In the genomic region with DNA sequence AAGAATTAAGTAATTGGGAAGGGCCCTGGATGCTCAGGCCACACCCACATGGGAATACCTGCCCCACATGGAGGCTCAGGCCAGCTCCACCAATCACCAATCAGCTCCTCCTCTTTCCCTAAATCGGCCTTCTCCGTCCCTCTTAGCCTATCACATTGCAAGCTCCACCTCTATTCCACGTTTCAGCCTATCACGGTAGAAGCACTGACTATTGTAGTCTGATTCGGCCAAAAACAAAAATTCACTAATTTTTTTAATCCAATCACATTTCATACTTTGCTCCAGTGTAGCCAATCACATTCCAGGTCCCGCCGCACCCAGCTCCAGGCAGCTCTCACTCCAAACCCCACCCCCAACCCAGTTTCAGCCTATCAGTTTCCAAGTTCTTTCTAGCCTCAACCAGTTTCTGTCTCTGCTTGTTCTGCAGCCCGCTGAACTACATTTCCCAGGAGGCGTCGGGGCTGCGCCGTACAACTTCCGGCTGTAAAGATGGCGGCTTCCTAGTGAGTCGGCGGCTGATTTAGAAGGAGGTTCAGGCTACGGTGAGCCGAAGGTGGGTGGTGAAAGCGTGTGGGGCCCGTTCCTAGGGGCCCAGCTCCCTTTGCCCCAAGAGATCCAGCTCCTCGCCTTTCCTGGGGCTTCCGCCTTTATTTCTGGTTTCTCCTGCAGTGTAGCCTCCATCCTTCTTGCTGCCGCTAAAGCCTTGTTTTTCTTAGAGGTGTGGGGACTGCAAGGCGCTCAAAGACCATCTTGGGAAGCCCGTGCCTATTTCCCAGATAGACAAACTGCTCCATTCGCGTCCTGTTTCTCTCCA, we compare ENCODE assay signal across 8 cellular contexts. TPM values are rescaled to one million over a fixed set of nuclear protein-coding genes. Genes with fewer than 3 reads are reported as not detected.
A peak's percentile ranks its signal among the peaks of the same experiment; 100 is the strongest.
DNase-seq lines count a peak whose midpoint lies in the region; ATAC-seq, FAIRE-seq and TF ChIP-seq lines count a peak whose summit lies in the region.

A gene (plus strand): TSS at position 469 of the 814 bp plus-strand sequence. CDS start 1,364 bp downstream, outside the sequence.

- peak; percentile 100 for FAIRE-seq in endometrium (lab: Jason Lieb, UNC)

- H3K9me2 ChIP-seq in OCI-LY1 (ENCODE audit: low read depth, low read length), result no peaks in the 10 kb centered on the region

- TF ChIP-seq CTCF in Calu3 (IDR thresholded peaks at IDR 0.05; ENCODE audit: unreplicated experiment), result no peak
- TF ChIP-seq CTCF in OCI-LY1 (IDR thresholded peaks at IDR 0.05; ENCODE audit: low read length), result no peak

- H3K27ac ChIP-seq in HUES64 (ENCODE audit: low read depth, low read length), result peak within 1 kb of the TSS; percentile 72
- peak within 1 kb of the TSS; percentile 91 for H3K27ac ChIP-seq in OCI-LY1 (ENCODE audit: low read depth, low read length, poor library complexity, severe bottlenecking)
- peak within 1 kb of the TSS; percentile 73 for H3K27ac ChIP-seq in mesodermal cell (ENCODE audit: low read depth, low read length, severe bottlenecking)

- no peaks in the 10 kb centered on the region for H4K20me1 ChIP-seq in OCI-LY1 (ENCODE audit: insufficient read depth, low read length)

- peaks cover 15% of the 10 kb centered on the region for H3K4me1 Mint-ChIP-seq in Calu3 (ENCODE audit: low read depth, unreplicated experiment)

- H3K9me3 Mint-ChIP-seq in Calu3 (ENCODE audit: low read depth, unreplicated experiment), result no peaks in the 10 kb centered on the region

- H3K9me3 ChIP-seq in HUES64 (ENCODE audit: insufficient read depth, low read depth, low read length) (no peaks in the 10 kb centered on the region), OCI-LY1 (ENCODE audit: low read length) (no peaks in the 10 kb centered on the region), mesodermal cell (ENCODE audit: control insufficient read depth, low read length) (no peaks in the 10 kb centered on the region)

- H3K36me3 ChIP-seq in HUES64 (ENCODE audit: insufficient read depth, low read length) (peaks cover 27% of the 10 kb centered on the region), OCI-LY1 (ENCODE audit: insufficient read depth, low read length) (peaks cover 22% of the 10 kb centered on the region), mesodermal cell (ENCODE audit: control insufficient read depth, insufficient read depth, low read length) (peaks cover 33% of the 10 kb centered on the region)

- no peaks in the 10 kb centered on the region for H3F3A ChIP-seq in OCI-LY1 (ENCODE audit: insufficient read depth, low read length)

- CTCF ChIA-PET in Calu3 (lab: Charles Lee), result interaction anchor here (0.5 to 0.6 kb wide), 2 partner anchors 49 to 445 kb away, joined by 3 to 6 read pairs; no protein-coding TSS in a partner anchor

- H3K4me3 Mint-ChIP-seq in Calu3 (ENCODE audit: low read depth, unreplicated experiment), result peak within 1 kb of the TSS; percentile 79

- peak within 1 kb of the TSS; percentile 81 for H3K9ac ChIP-seq in HUES64 (ENCODE audit: low read depth, low read length)
- H3K9ac ChIP-seq in OCI-LY1 (ENCODE audit: low read length), result peak within 1 kb of the TSS; percentile 91

- peak; percentile 94 for DNase-seq in Calu3
- peak; percentile 90 for DNase-seq in activated CD8-positive, alpha-beta memory T cell treated with anti-CD3 and anti-CD28 coated beads, Interleukin-2, amount 50 U/mL, for 4 hours
- DNase-seq in stimulated activated CD8-positive, alpha-beta memory T cell treated with anti-CD3 and anti-CD28 coated beads, Interleukin-15, amount 100 ng/mL, for 4 hours (ENCODE audit: low read depth in 2 of 2), result peak; percentile 78 to 94

- peak; percentile 91 for ATAC-seq in GM21447 (IDR thresholded peaks at IDR 0.05; ENCODE audit: unreplicated experiment)

- H3K27me3 ChIP-seq in HUES64 (ENCODE audit: insufficient read depth, low read length) (no peaks in the 10 kb centered on the region), OCI-LY1 (ENCODE audit: insufficient read depth, low read length) (no peaks in the 10 kb centered on the region)

- peaks cover 36% of the 10 kb centered on the region for H3K36me3 Mint-ChIP-seq in Calu3 (ENCODE audit: insufficient read depth, unreplicated experiment)

- H3K4me1 ChIP-seq in HUES64 (ENCODE audit: insufficient read depth, low read length), result 0 out of 2 replicates have a peak, but pooled peaks cover 8% of the 10 kb centered on the region
- peaks cover 45% of the 10 kb centered on the region for H3K4me1 ChIP-seq in OCI-LY1 (ENCODE audit: insufficient read depth, low read length, severe bottlenecking)
- H3K4me1 ChIP-seq in mesodermal cell (ENCODE audit: control insufficient read depth, insufficient read depth, low read length, poor library complexity, severe bottlenecking), result peaks cover 13% of the 10 kb centered on the region

- H3K27me3 Mint-ChIP-seq in Calu3 (ENCODE audit: unreplicated experiment), result no peaks in the 10 kb centered on the region

- peak within 1 kb of the TSS; percentile 94 for H3K4me2 ChIP-seq in OCI-LY1 (ENCODE audit: low read length)

- no peak within 1 kb of the TSS for H2AFZ ChIP-seq in OCI-LY1 (ENCODE audit: low read length)

- WGBS in HUES64, result under 1% methylated on average over 27 of the region's 27 CpGs
- WGBS in mesodermal cell (ENCODE audit: insufficient coverage in 2 of 2), 2 experiments, result 1% methylated on average over 26 of the region's 27 CpGs

- intact Hi-C loops in Calu3 (cut with micrococcal nuclease; ENCODE audit: unreplicated experiment), result no loop called here

- peaks cover 5% of the 10 kb centered on the region; the same call in 1 of the 2 replicates for H3K79me2 ChIP-seq in OCI-LY1 (ENCODE audit: insufficient read depth, low read length)

- H3K4me3 ChIP-seq in HUES64 (ENCODE audit: low read length), result peak within 1 kb of the TSS; percentile 74
- H3K4me3 ChIP-seq in OCI-LY1 (ENCODE audit: low read depth, low read length, poor library complexity, severe bottlenecking), result peak within 1 kb of the TSS; percentile 91
- peak within 1 kb of the TSS; percentile 94 for H3K4me3 ChIP-seq in mesodermal cell (ENCODE audit: extremely low read depth, insufficient read depth, low read length, poor library complexity, severe bottlenecking)

- BruUV-seq in Calu3 (replicated peaks; lab: Mats Ljungman, UMichigan), result no TSS peak

- peak within 1 kb of the TSS; percentile 100 for H3K27ac Mint-ChIP-seq in Calu3 (ENCODE audit: unreplicated experiment)

RNA-seq across cellular contexts. Expression of the gene that starts here (rescaled TPM):
- total RNA-seq in Calu3 (2022), result 72.9 and 75.2 TPM in 2 replicates
- polyA plus RNA-seq in HUES64 (2013, experiment 1 of 2), result 77.9 TPM
- 77.6 TPM for polyA plus RNA-seq in HUES64 (2013, experiment 2 of 2)
- polyA plus RNA-seq in mesodermal cell (2013, experiment 1 of 2), result 115 TPM
- polyA plus RNA-seq in mesodermal cell (2013, experiment 2 of 2), result 101 TPM

Comparison
In these comparisons a context has a peak if more than half of its experiments do, and no peak if none do; other contexts are left out.
1. Peak in every context shown above with its lines: DNase-seq, ATAC-seq, H3K4me3 ChIP-seq and H3K27ac ChIP-seq.